12 cellular contexts compared by ENCODE assay signal in the genomic region with DNA sequence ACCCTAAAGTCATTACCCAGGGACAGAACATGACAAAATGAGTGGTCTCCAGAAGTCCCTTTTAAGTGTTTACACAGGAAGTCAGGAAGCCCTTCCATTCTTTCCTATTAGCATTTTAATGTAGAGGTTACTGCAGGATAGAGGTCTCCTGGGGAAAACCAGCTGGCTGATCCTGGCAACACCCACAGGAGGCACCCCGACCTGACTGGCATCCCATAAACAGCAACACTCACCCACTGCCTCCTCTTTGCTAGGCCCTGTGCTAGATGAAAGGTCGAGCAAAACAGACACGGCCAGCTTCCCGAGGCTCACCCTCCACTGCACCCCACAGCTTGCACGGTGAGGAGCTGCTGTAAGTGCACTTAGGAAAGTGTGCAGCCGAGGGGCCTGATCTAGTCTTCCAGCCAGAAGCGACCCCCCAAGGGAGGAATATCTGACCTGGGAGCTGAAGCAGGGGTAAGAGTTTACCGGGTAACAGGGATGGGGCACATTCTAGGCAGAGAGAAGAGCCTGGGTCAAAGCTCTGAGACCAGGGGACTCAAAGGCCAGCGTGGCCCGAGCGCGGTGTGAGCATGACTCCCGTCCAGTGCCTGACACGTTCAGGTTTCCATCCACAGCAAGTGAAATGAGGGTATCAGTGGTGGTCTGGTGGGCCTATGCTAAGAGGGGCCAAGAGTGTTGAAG. TPM values are rescaled to one million over a fixed set of nuclear protein-coding genes. Genes with fewer than 3 reads are reported as not detected.
DNase-seq lines count a peak whose midpoint lies in the region; ATAC-seq, FAIRE-seq and TF ChIP-seq lines count a peak whose summit lies in the region.
"Had no signal": no experiment of that assay in that cellular context is flagged by ENCODE, and none has a peak within 500 bp of the region (broad histone marks: within the 10 kb centered on the region; RNA-seq: fewer than 3 reads in every experiment).

No MANE protein-coding gene starts in this region.

- no peak for FAIRE-seq in HepG2 (lab: Jason Lieb, UNC)
- FAIRE-seq: pancreas had no signal

- CTCF ChIA-PET in WTC11 (lab: Charles Lee), result interaction anchor here (1.5 kb wide), 1 partner anchor 9 kb away, joined by 7 read pairs; the partner anchor contains the start of gene DAZAP2
- CTCF ChIA-PET in HepG2 (lab: Yijun Ruan, JAX; ENCODE audit: low intra/inter-chr PET ratio, low total read pairs), result no interaction called here

- H3K36me3 Mint-ChIP-seq in WTC11, result peaks cover 28% of the 10 kb centered on the region

- 79% methylated on average over 10 of the region's 14 CpGs for WGBS in HepG2 (ENCODE audit: low lambda C conversion rate)

- H3K27ac Mint-ChIP-seq in WTC11, result peak overlapping the region; percentile 98

- peaks cover 23% of the 10 kb centered on the region for H3K4me1 ChIP-seq in HepG2 (ENCODE audit: insufficient read depth, low read length)
- H3K4me1 ChIP-seq: breast epithelium had no signal

- no peak overlapping the region for H3K9ac ChIP-seq in HepG2 (ENCODE audit: insufficient read depth, low read depth, low read length)

- intact Hi-C loops in HepG2 (cut with micrococcal nuclease; ENCODE audit: unreplicated experiment), result loop anchor here (10.0 kb wide), 1 partner anchor 203 kb away; the partner anchor contains the start of gene LETMD1

- no peak overlapping the region for H2AFZ ChIP-seq in HepG2 (ENCODE audit: low read length)

- H3K4me2 ChIP-seq in HepG2 (ENCODE audit: low read depth, low read length), result no peak overlapping the region

- in situ Hi-C loops in HepG2 (cut with HindIII; ENCODE audit: extremely low pct_ligation_motif_present, low pct_unique_long_range_greater_than_20kb), result no loop called here

- TF ChIP-seq POLR2A in HepG2 (IDR thresholded peaks at IDR 0.05; ENCODE audit: insufficient read depth in 1 of 2, low read depth in 2 of 2, low read length in 2 of 2), result no peak

- H3K4me1 Mint-ChIP-seq in WTC11, result peaks cover 38% of the 10 kb centered on the region

- ATAC-seq in WTC11, result peak; percentile 86
- ATAC-seq in HepG2, result peak; percentile 30
- ATAC-seq in GM21723 (IDR thresholded peaks at IDR 0.05; ENCODE audit: unreplicated experiment), result no peak
- no peak for ATAC-seq in GM21825 (IDR thresholded peaks at IDR 0.05; ENCODE audit: unreplicated experiment)
- ATAC-seq in GM21526 (IDR thresholded peaks at IDR 0.05; ENCODE audit: low FRiP score, unreplicated experiment), result no peak
- ATAC-seq: pancreas had no signal

- DNase-seq in H7 (peak; percentile 51), WTC11 (ENCODE audit: low spot score) (peak; percentile 23), HepG2 (ENCODE audit: low spot score) (no peak), NCI-H146 (lab: John Stamatoyannopoulos, UW) (no peak)
- DNase-seq: activated CD8-positive, alpha-beta memory T cell treated with anti-CD3 and anti-CD28 coated beads, Interleukin-2, amount 50 U/mL, for 48 hours; C1 segment of cervical spinal cord; pancreas had no signal

- H3K4me3 ChIP-seq in H7 (ENCODE audit: insufficient read depth, low read depth, low read length) (no peak overlapping the region), HepG2 (replicated peaks in 1 of 3; ENCODE audit: insufficient read depth in 1 of 3, low read depth in 2 of 3, low read length in 3 of 3) (no peak overlapping the region)
- H3K4me3 ChIP-seq: breast epithelium, pancreas had no signal

- no peaks in the 10 kb centered on the region for H3K9me3 ChIP-seq in HepG2 (ENCODE audit: low read length)
- H3K9me3 ChIP-seq: breast epithelium, pancreas had no signal

- BruUV-seq in HepG2 (replicated peaks; lab: Mats Ljungman, UMichigan), result no TSS peak

- TF ChIP-seq CTCF in 22Rv1 (IDR thresholded peaks at IDR 0.05) (no peak), WTC11 (IDR thresholded peaks at IDR 0.05) (no peak), HepG2 (CRISPR knock-in tag; IDR thresholded peaks at IDR 0.05) (no peak)

- H3K36me3 ChIP-seq in H7 (replicated peaks; ENCODE audit: control insufficient read depth, insufficient read depth, low read length) (peaks cover 2% of the 10 kb centered on the region; the same call in 1 of the 2 replicates), HepG2 (replicated peaks in 1 of 2; ENCODE audit: control insufficient read depth in 1 of 2, insufficient read depth in 2 of 2, low read length in 2 of 2) (peaks cover 6% of the 10 kb centered on the region in 2 experiments; a peak in 4 of 5 replicates)
- H3K36me3 ChIP-seq: breast epithelium had no signal

- no peaks in the 10 kb centered on the region for H3K9me3 Mint-ChIP-seq in WTC11

- H3K27me3 ChIP-seq in H7 (ENCODE audit: control insufficient read depth, insufficient read depth, low read length) (no peaks in the 10 kb centered on the region), HepG2 (ENCODE audit: control insufficient read depth in 1 of 2, insufficient read depth in 2 of 2, low read length in 2 of 2) (no peaks in the 10 kb centered on the region)
- H3K27me3 ChIP-seq: breast epithelium, pancreas had no signal

- no peaks in the 10 kb centered on the region for H4K20me1 ChIP-seq in HepG2 (ENCODE audit: insufficient read depth, low read length)

- POLR2A ChIA-PET in WTC11 (lab: Charles Lee), result interaction anchor here (0.5 to 0.7 kb wide), 3 partner anchors 9 to 220 kb away, joined by 3 to 5 read pairs (median 4); partner anchors contain the start of gene DAZAP2
- POLR2A ChIA-PET in HepG2 (lab: Yijun Ruan, JAX), result interaction anchor here (1.4 to 1.5 kb wide), 2 partner anchors 9 to 30 kb away, joined by 5 to 7 read pairs; partner anchors contain the start of genes DAZAP2 and POU6F1

- peak overlapping the region; percentile 49 for H3K4me3 Mint-ChIP-seq in WTC11

- H3K27ac ChIP-seq in 22Rv1 (peak overlapping the region; percentile 99), HepG2 (ENCODE audit: extremely low read length, insufficient read depth, low read length) (peak overlapping the region; percentile 20)
- H3K27ac ChIP-seq: breast epithelium, pancreas had no signal

- no peaks in the 10 kb centered on the region for H3K27me3 Mint-ChIP-seq in WTC11 (ENCODE audit: low read depth)

- TF ChIP-seq RAD21 in HepG2 (CRISPR knock-in tag; IDR thresholded peaks at IDR 0.05), result no peak

- H3K79me2 ChIP-seq in HepG2 (ENCODE audit: insufficient read depth, low read length), result no peaks in the 10 kb centered on the region

- TF ChIP-seq EP300 in HepG2 (IDR thresholded peaks at IDR 0.05; ENCODE audit: low read depth in 2 of 2, low read length in 2 of 2), result no peak
- no peak for TF ChIP-seq EP300 in HepG2 (CRISPR knock-in tag; IDR thresholded peaks at IDR 0.05; ENCODE audit: borderline replicate concordance)

RNA-seq across cellular contexts. Expression of gene DAZAP2, which starts 9.0 kb away (rescaled TPM):
- total RNA-seq in H7 (2014; rRNA removed; shearing (Covaris generic)), result 47.1 and 56.8 TPM in 2 replicates
- total RNA-seq in WTC11 (2021) (30.4 to 35.8 TPM (median 33.0 TPM) in 3 replicates), HepG2 (2016; rRNA removed; fragmentation: Illumina TruSeq; extraction: Trizol) (64.5 and 84.2 TPM in 2 replicates)
- total RNA-seq in HepG2 (2016; cell fraction: cytosol; rRNA removed; fragmentation: Illumina TruSeq; extraction: Trizol; ENCODE audit: low read depth), result 15.2 and 15.6 TPM in 2 replicates
- 65.9 and 90.3 TPM in 2 replicates for total RNA-seq in HepG2 (2016; cell fraction: insoluble cytoplasmic fraction; rRNA removed; fragmentation: Illumina TruSeq; extraction: Trizol)
- total RNA-seq in HepG2 (2016; cell fraction: membrane; rRNA removed; fragmentation: Illumina TruSeq; extraction: Trizol), result 34.3 and 38.1 TPM in 2 replicates
- 34.2 and 36.6 TPM in 2 replicates for total RNA-seq in HepG2 (2016; cell fraction: nucleus; rRNA removed; fragmentation: Illumina TruSeq; extraction: Trizol)
- 222 and 258 TPM in 2 replicates for polyA plus RNA-seq in HepG2 (2011; rRNA removed)
- polyA plus RNA-seq in HepG2 (2011; cell fraction: cytosol; rRNA removed), result 182 and 210 TPM in 2 replicates
- 87.4 and 88.0 TPM in 2 replicates for polyA plus RNA-seq in HepG2 (2011; cell fraction: nucleus; rRNA removed)
- 76.2 and 108 TPM in 2 replicates for polyA plus RNA-seq in HepG2 (2012)
- polyA plus RNA-seq in HepG2 (2016; cell fraction: cytosol; fragmentation: Illumina TruSeq; extraction: Trizol; ENCODE audit: low read depth), result 19.8 and 24.2 TPM in 2 replicates
- polyA plus RNA-seq in HepG2 (2016; cell fraction: insoluble cytoplasmic fraction; fragmentation: Illumina TruSeq; extraction: Trizol; ENCODE audit: low read depth), result 145 and 157 TPM in 2 replicates
- 33.9 and 34.4 TPM in 2 replicates for polyA plus RNA-seq in HepG2 (2016; cell fraction: membrane; fragmentation: Illumina TruSeq; extraction: Trizol; ENCODE audit: low read depth)
- 65.7 and 66.4 TPM in 2 replicates for polyA plus RNA-seq in HepG2 (2016; cell fraction: nucleus; fragmentation: Illumina TruSeq; extraction: Trizol; ENCODE audit: insufficient read depth, low read depth)
- 262 and 758 TPM in 2 replicates for polyA minus RNA-seq in HepG2 (2011; rRNA and poly(A)+ RNA removed; ENCODE audit: low replicate concordance)
- 51.4 and 56.4 TPM in 2 replicates for polyA minus RNA-seq in HepG2 (2011; cell fraction: cytosol; rRNA and poly(A)+ RNA removed)
- 56.5 and 81.8 TPM in 2 replicates for polyA minus RNA-seq in HepG2 (2011; cell fraction: nucleus; rRNA and poly(A)+ RNA removed)

RNA-seq across cellular contexts. Expression of gene SMAGP, which starts 22.6 kb away (rescaled TPM):
- total RNA-seq in H7 (2014; rRNA removed; shearing (Covaris generic)), result 10.1 and 11.9 TPM in 2 replicates
- 11.6 to 12.5 TPM (median 11.7 TPM) in 3 replicates for total RNA-seq in WTC11 (2021)
- 9.2 and 9.4 TPM in 2 replicates for total RNA-seq in HepG2 (2016; rRNA removed; fragmentation: Illumina TruSeq; extraction: Trizol)
- total RNA-seq in HepG2 (2016; cell fraction: cytosol; rRNA removed; fragmentation: Illumina TruSeq; extraction: Trizol; ENCODE audit: low read depth), result 8.8 and 9.7 TPM in 2 replicates
- total RNA-seq in HepG2 (2016; cell fraction: insoluble cytoplasmic fraction; rRNA removed; fragmentation: Illumina TruSeq; extraction: Trizol), result 9.1 and 13.6 TPM in 2 replicates
- 14.6 and 18.5 TPM in 2 replicates for total RNA-seq in HepG2 (2016; cell fraction: membrane; rRNA removed; fragmentation: Illumina TruSeq; extraction: Trizol)
- 7.2 and 9.3 TPM in 2 replicates for total RNA-seq in HepG2 (2016; cell fraction: nucleus; rRNA removed; fragmentation: Illumina TruSeq; extraction: Trizol)
- 9.0 and 9.2 TPM in 2 replicates for polyA plus RNA-seq in HepG2 (2011; rRNA removed)
- polyA plus RNA-seq in HepG2 (2011; cell fraction: cytosol; rRNA removed), result 6.6 and 9.5 TPM in 2 replicates
- polyA plus RNA-seq in HepG2 (2011; cell fraction: nucleus; rRNA removed), result 2.7 and 5.8 TPM in 2 replicates
- 4.8 and 5.7 TPM in 2 replicates for polyA plus RNA-seq in HepG2 (2012)
- polyA plus RNA-seq in HepG2 (2016; cell fraction: cytosol; fragmentation: Illumina TruSeq; extraction: Trizol; ENCODE audit: low read depth), result 18.2 and 25.0 TPM in 2 replicates
- polyA plus RNA-seq in HepG2 (2016; cell fraction: insoluble cytoplasmic fraction; fragmentation: Illumina TruSeq; extraction: Trizol; ENCODE audit: low read depth), result 16.4 and 20.9 TPM in 2 replicates
- 27.7 and 33.2 TPM in 2 replicates for polyA plus RNA-seq in HepG2 (2016; cell fraction: membrane; fragmentation: Illumina TruSeq; extraction: Trizol; ENCODE audit: low read depth)
- 13.7 and 15.1 TPM in 2 replicates for polyA plus RNA-seq in HepG2 (2016; cell fraction: nucleus; fragmentation: Illumina TruSeq; extraction: Trizol; ENCODE audit: insufficient read depth, low read depth)
- polyA minus RNA-seq in HepG2 (2011; rRNA and poly(A)+ RNA removed; ENCODE audit: low replicate concordance), result 6.2 and 13.0 TPM in 2 replicates
- 1.6 and 1.8 TPM in 2 replicates for polyA minus RNA-seq in HepG2 (2011; cell fraction: cytosol; rRNA and poly(A)+ RNA removed)
- polyA minus RNA-seq in HepG2 (2011; cell fraction: nucleus; rRNA and poly(A)+ RNA removed), result 3.0 and 3.2 TPM in 2 replicates

RNA-seq across cellular contexts. Expression of gene POU6F1, which starts 29.8 kb away (rescaled TPM):
- total RNA-seq in H7 (2014; rRNA removed; shearing (Covaris generic)), result 8.3 and 11.8 TPM in 2 replicates
- 10.2 to 14.5 TPM (median 11.2 TPM) in 3 replicates for total RNA-seq in WTC11 (2021)
- total RNA-seq in HepG2 (2016; rRNA removed; fragmentation: Illumina TruSeq; extraction: Trizol), result 0.41 and 0.51 TPM in 2 replicates
- total RNA-seq in HepG2 (2016; cell fraction: cytosol; rRNA removed; fragmentation: Illumina TruSeq; extraction: Trizol; ENCODE audit: low read depth), result 0.10 TPM in 1 of 2 replicates, not detected in the other
- 0.63 TPM in 1 of 2 replicates, not detected in the other for total RNA-seq in HepG2 (2016; cell fraction: insoluble cytoplasmic fraction; rRNA removed; fragmentation: Illumina TruSeq; extraction: Trizol)
- 0.45 and 0.59 TPM in 2 replicates for total RNA-seq in HepG2 (2016; cell fraction: membrane; rRNA removed; fragmentation: Illumina TruSeq; extraction: Trizol)
- total RNA-seq in HepG2 (2016; cell fraction: nucleus; rRNA removed; fragmentation: Illumina TruSeq; extraction: Trizol), result 0.34 and 0.47 TPM in 2 replicates
- 0.48 and 1.4 TPM in 2 replicates for polyA plus RNA-seq in HepG2 (2011; rRNA removed)
- 0.23 and 0.44 TPM in 2 replicates for polyA plus RNA-seq in HepG2 (2011; cell fraction: cytosol; rRNA removed)
- 1.5 and 1.8 TPM in 2 replicates for polyA plus RNA-seq in HepG2 (2011; cell fraction: nucleus; rRNA removed)
- polyA plus RNA-seq in HepG2 (2012), result 0.42 and 0.75 TPM in 2 replicates
- 0.07 and 0.41 TPM in 2 replicates for polyA plus RNA-seq in HepG2 (2016; cell fraction: cytosol; fragmentation: Illumina TruSeq; extraction: Trizol; ENCODE audit: low read depth)
- 0.44 and 0.77 TPM in 2 replicates for polyA plus RNA-seq in HepG2 (2016; cell fraction: insoluble cytoplasmic fraction; fragmentation: Illumina TruSeq; extraction: Trizol; ENCODE audit: low read depth)
- 0.98 and 1.3 TPM in 2 replicates for polyA plus RNA-seq in HepG2 (2016; cell fraction: membrane; fragmentation: Illumina TruSeq; extraction: Trizol; ENCODE audit: low read depth)
- 0.45 and 1.2 TPM in 2 replicates for polyA plus RNA-seq in HepG2 (2016; cell fraction: nucleus; fragmentation: Illumina TruSeq; extraction: Trizol; ENCODE audit: insufficient read depth, low read depth)
- 0.22 and 7.6 TPM in 2 replicates for polyA minus RNA-seq in HepG2 (2011; rRNA and poly(A)+ RNA removed; ENCODE audit: low replicate concordance)
- polyA minus RNA-seq in HepG2 (2011; cell fraction: cytosol; rRNA and poly(A)+ RNA removed), result not detected in 2 replicates
- 0.52 and 1.5 TPM in 2 replicates for polyA minus RNA-seq in HepG2 (2011; cell fraction: nucleus; rRNA and poly(A)+ RNA removed)

Comparison
In these comparisons a context has a peak if more than half of its experiments do, and no peak if none do; other contexts are left out.
1. DNase-seq: peak in H7 (single experiment) and WTC11 (single experiment); none in HepG2 (single experiment) and NCI-H146 (single experiment).
2. ATAC-seq: peak in WTC11 (single experiment) and HepG2 (single experiment); none in GM21723 (single experiment), GM21825 (single experiment) and GM21526 (single experiment).